Comparison of ENCODE assay signal across 29 cellular contexts in genomic region chr15:41309226-41309905, GRCh38. TPM values are rescaled to one million over a fixed set of nuclear protein-coding genes. Genes with fewer than 3 reads are reported as not detected.
DNase-seq lines count a peak whose midpoint lies in the region; ATAC-seq, FAIRE-seq and TF ChIP-seq lines count a peak whose summit lies in the region.
"Had no signal": no experiment of that assay in that cellular context is flagged by ENCODE, and none has a peak within 500 bp of the region (broad histone marks: within the 10 kb centered on the region; RNA-seq: fewer than 3 reads in every experiment).

No MANE protein-coding gene starts in this region.

- intact Hi-C loops in A673 (cut with micrococcal nuclease; ENCODE audit: unreplicated experiment): no loop called here
- intact Hi-C loops in activated CD8-positive, alpha-beta T cell treated with anti-CD3 and anti-CD28 coated beads for 36 hours (cut with micrococcal nuclease): no loop called here

- POLR2A ChIA-PET in A673 (lab: Charles Lee; ENCODE audit: low non-redundant PET): no interaction called here
- POLR2A ChIA-PET in activated CD8-positive, alpha-beta T cell treated with anti-CD3 and anti-CD28 coated beads for 36 hours (lab: Charles Lee): interaction anchor here (1.0 to 1.2 kb wide), 2 partner anchors 24 to 28 kb away, joined by 3 read pairs; partner anchors contain the start of gene NUSAP1

- H3K4me3 Mint-ChIP-seq in endothelial cell (ENCODE audit: unreplicated experiment): no peak overlapping the region
- H3K4me3 Mint-ChIP-seq in activated CD8-positive, alpha-beta T cell treated with anti-CD3 and anti-CD28 coated beads for 36 hours: no peak overlapping the region
- H3K4me3 Mint-ChIP-seq: activated CD4-positive, alpha-beta memory T cell treated with anti-CD3 and anti-CD28 coated beads, Interleukin-2, amount 10 ng/mL, durations not matched to agents 7 days and 5 days; activated naive CD4-positive, alpha-beta T cell treated with anti-CD3 and anti-CD28 coated beads, Interleukin-2, amount 50 U/mL, for 24 hours; activated T-helper 17 cell treated with anti-CD3 and anti-CD28 coated beads, Interleukin-2, amount 50 U/mL, for 72 hours; CD8-positive, alpha-beta memory T cell had no signal

- TSS peak; percentile 13 for BruUV-seq in A673 (replicated peaks; lab: Mats Ljungman, UMichigan)

- H3K36me3 Mint-ChIP-seq in endothelial cell (ENCODE audit: low read depth, unreplicated experiment): no peaks in the 10 kb centered on the region
- peaks cover 9% of the 10 kb centered on the region for H3K36me3 Mint-ChIP-seq in activated CD8-positive, alpha-beta T cell treated with anti-CD3 and anti-CD28 coated beads for 36 hours (ENCODE audit: low read depth)
- H3K36me3 Mint-ChIP-seq: activated naive CD4-positive, alpha-beta T cell treated with anti-CD3 and anti-CD28 coated beads, Interleukin-2, amount 50 U/mL, for 24 hours had no signal

- H3K27me3 Mint-ChIP-seq in endothelial cell (ENCODE audit: unreplicated experiment): no peaks in the 10 kb centered on the region
- no peaks in the 10 kb centered on the region for H3K27me3 Mint-ChIP-seq in activated CD8-positive, alpha-beta T cell treated with anti-CD3 and anti-CD28 coated beads for 36 hours
- H3K27me3 Mint-ChIP-seq: activated CD4-positive, alpha-beta memory T cell treated with anti-CD3 and anti-CD28 coated beads, Interleukin-2, amount 10 ng/mL, durations not matched to agents 7 days and 5 days; activated naive CD4-positive, alpha-beta T cell treated with anti-CD3 and anti-CD28 coated beads, Interleukin-2, amount 50 U/mL, for 24 hours; activated T-helper 17 cell treated with anti-CD3 and anti-CD28 coated beads, Interleukin-2, amount 50 U/mL, for 72 hours; CD8-positive, alpha-beta memory T cell; progenitor cell of endocrine pancreas had no signal

- FAIRE-seq in GM18507 (lab: Jason Lieb, UNC): peak; percentile 71
- FAIRE-seq: endothelial cell of umbilical vein had no signal

- H3K36me3 ChIP-seq in A673 (ENCODE audit: insufficient read depth, low read length, poor library complexity, severe bottlenecking): peaks cover 27% of the 10 kb centered on the region
- H3K36me3 ChIP-seq: breast epithelium, thyroid gland, vagina had no signal

- TF ChIP-seq CTCF in A673 (conservative IDR thresholded peaks at IDR 0.05; ENCODE audit: low read depth, low read length) (no peak), endothelial cell (IDR thresholded peaks at IDR 0.05; ENCODE audit: unreplicated experiment) (no peak)
- no peak for TF ChIP-seq CTCF in activated CD8-positive, alpha-beta T cell treated with anti-CD3 and anti-CD28 coated beads for 36 hours (IDR thresholded peaks at IDR 0.05)

- H3K9me3 ChIP-seq in A673 (ENCODE audit: low read depth, low read length, poor library complexity, severe bottlenecking): no peaks in the 10 kb centered on the region
- H3K9me3 ChIP-seq: breast epithelium, right lobe of liver, thyroid gland, vagina had no signal

- peak; percentile 68 for ATAC-seq in HG03354 (IDR thresholded peaks at IDR 0.05; ENCODE audit: poor library complexity, severe bottlenecking, unreplicated experiment)
- ATAC-seq in activated CD8-positive, alpha-beta T cell treated with anti-CD3 and anti-CD28 coated beads for 36 hours: no peak
- ATAC-seq: activated T-helper 17 cell treated with anti-CD3 and anti-CD28 coated beads, Interleukin-2, amount 50 U/mL, for 72 hours; right lobe of liver; SK-N-SH treated with all-trans-retinoic acid at 6 μM for 48 hours had no signal

- DNase-seq in A673 (ENCODE audit: low spot score) (no peak), GM18507 (ENCODE audit: extremely low spot score, insufficient read length, low read depth) (no peak), endothelial cell (ENCODE audit: low spot score) (no peak), occipital lobe (lab: John Stamatoyannopoulos, UW) (no peak), NCI-H82 treated with DMSO at 0.1 percent for 48 hours (lab: John Stamatoyannopoulos, UW; ENCODE audit: unreplicated experiment) (no peak), NOMO-1 treated with DMSO at 0.1 percent for 48 hours (lab: John Stamatoyannopoulos, UW; ENCODE audit: unreplicated experiment) (no peak)
- DNase-seq in activated CD8-positive, alpha-beta T cell treated with anti-CD3 and anti-CD28 coated beads for 36 hours: no peak
- DNase-seq: activated CD4-positive, alpha-beta memory T cell treated with anti-CD3 and anti-CD28 coated beads, Interleukin-2, amount 10 ng/mL, durations not matched to agents 7 days and 5 days; activated CD4-positive, CD25-positive, alpha-beta regulatory T cell treated with anti-CD3 and anti-CD28 coated beads, Interleukin-2, amount 50 U/mL, for 72 hours; CD8-positive, alpha-beta memory T cell; DMS153; H7; Kasumi-1; kidney glomerular epithelial cell; NCI-H82; PC-9; right lobe of liver; stimulated activated CD4-positive, alpha-beta T cell treated with anti-CD3 and anti-CD28 coated beads, Interleukin-12 subunit alpha, Interleukin-12 subunit beta, amount 100 ng/mL, for 4 hours; stimulated activated CD4-positive, alpha-beta T cell treated with anti-CD3 and anti-CD28 coated beads, Interleukin-2, amount 100 ng/mL, for 48 hours; thyroid gland had no signal

- H3K4me1 ChIP-seq in A673 (ENCODE audit: insufficient read depth, low read length, poor library complexity, severe bottlenecking): no peaks in the 10 kb centered on the region
- H3K4me1 ChIP-seq: breast epithelium, right lobe of liver, vagina had no signal

- CTCF ChIA-PET in A673 (lab: Charles Lee): no interaction called here
- CTCF ChIA-PET in activated CD8-positive, alpha-beta T cell treated with anti-CD3 and anti-CD28 coated beads for 36 hours (lab: Charles Lee): interaction anchor here (1.4 to 1.7 kb wide), 2 partner anchors 20 to 23 kb away, joined by 4 to 7 read pairs; partner anchors contain the start of genes NUSAP1 and OIP5

- no peak overlapping the region for H3K4me3 ChIP-seq in A673 (ENCODE audit: low read depth, low read length, poor library complexity, severe bottlenecking)
- H3K4me3 ChIP-seq: breast epithelium, hepatocyte, PC-9, right lobe of liver, thyroid gland, vagina had no signal

- H3K9me3 Mint-ChIP-seq in endothelial cell (ENCODE audit: unreplicated experiment): no peaks in the 10 kb centered on the region
- H3K9me3 Mint-ChIP-seq in activated CD8-positive, alpha-beta T cell treated with anti-CD3 and anti-CD28 coated beads for 36 hours: no peaks in the 10 kb centered on the region
- H3K9me3 Mint-ChIP-seq: activated CD4-positive, alpha-beta memory T cell treated with anti-CD3 and anti-CD28 coated beads, Interleukin-2, amount 10 ng/mL, durations not matched to agents 7 days and 5 days; activated naive CD4-positive, alpha-beta T cell treated with anti-CD3 and anti-CD28 coated beads, Interleukin-2, amount 50 U/mL, for 24 hours; activated T-helper 17 cell treated with anti-CD3 and anti-CD28 coated beads, Interleukin-2, amount 50 U/mL, for 72 hours; CD8-positive, alpha-beta memory T cell had no signal

- no peaks in the 10 kb centered on the region for H3K27me3 ChIP-seq in A673 (replicated peaks; ENCODE audit: insufficient read depth, low read depth, low read length, poor library complexity)
- H3K27me3 ChIP-seq: breast epithelium, hepatocyte, right lobe of liver, thyroid gland, vagina had no signal

- no peak overlapping the region for H3K27ac ChIP-seq in A673 (ENCODE audit: low read depth, low read length, poor library complexity, severe bottlenecking)
- H3K27ac ChIP-seq: breast epithelium, hepatocyte, PC-9, right lobe of liver, thyroid gland, vagina had no signal

- peak overlapping the region; percentile 18 for H3K27ac Mint-ChIP-seq in endothelial cell (ENCODE audit: unreplicated experiment)
- no peak overlapping the region for H3K27ac Mint-ChIP-seq in activated CD8-positive, alpha-beta T cell treated with anti-CD3 and anti-CD28 coated beads for 36 hours
- H3K27ac Mint-ChIP-seq: activated CD4-positive, alpha-beta memory T cell treated with anti-CD3 and anti-CD28 coated beads, Interleukin-2, amount 10 ng/mL, durations not matched to agents 7 days and 5 days; activated naive CD4-positive, alpha-beta T cell treated with anti-CD3 and anti-CD28 coated beads, Interleukin-2, amount 50 U/mL, for 24 hours; activated T-helper 17 cell treated with anti-CD3 and anti-CD28 coated beads, Interleukin-2, amount 50 U/mL, for 72 hours; progenitor cell of endocrine pancreas had no signal

- no peaks in the 10 kb centered on the region for H3K4me1 Mint-ChIP-seq in endothelial cell (ENCODE audit: unreplicated experiment)
- H3K4me1 Mint-ChIP-seq in activated CD8-positive, alpha-beta T cell treated with anti-CD3 and anti-CD28 coated beads for 36 hours (ENCODE audit: low read depth): peaks cover 1% of the 10 kb centered on the region
- H3K4me1 Mint-ChIP-seq: activated T-helper 17 cell treated with anti-CD3 and anti-CD28 coated beads, Interleukin-2, amount 50 U/mL, for 72 hours had no signal

RNA-seq across cellular contexts. Expression of gene OIP5, which starts 23.0 kb away (rescaled TPM):
- total RNA-seq in A673 (2021) (31.0 and 36.1 TPM in 2 replicates), endothelial cell (ENCODE audit: unreplicated experiment) (2.7 TPM), occipital lobe (3.1 TPM)
- 10 to 100 TPM; 13.5 to 13.6 TPM for total RNA-seq in activated CD8-positive, alpha-beta T cell treated with anti-CD3 and anti-CD28 coated beads for 36 hours
- total RNA-seq: vagina had no signal

RNA-seq across cellular contexts. Expression of gene NUSAP1, which starts 23.3 kb away (rescaled TPM):
- total RNA-seq in A673 (2021) (205 and 221 TPM in 2 replicates), endothelial cell (ENCODE audit: unreplicated experiment) (16.9 TPM), occipital lobe (20.7 TPM)
- total RNA-seq in activated CD8-positive, alpha-beta T cell treated with anti-CD3 and anti-CD28 coated beads for 36 hours: 100 to 1,000 TPM; 163 to 170 TPM
